Comparison of ENCODE assay signal across 16 cellular contexts in genomic region chr10:35910234-35910633, GRCh38.
DNase-seq lines count a peak whose midpoint lies in the region; ATAC-seq and TF ChIP-seq lines count a peak whose summit lies in the region.
"Had no signal": no experiment of that assay in that cellular context is flagged by ENCODE, and none has a peak within 500 bp of the region (broad histone marks: within the 10 kb centered on the region; RNA-seq: fewer than 3 reads in every experiment).

No MANE protein-coding gene starts in this region.

- H2AK5ac ChIP-seq in mesenchymal stem cell (ENCODE audit: low read length, severe bottlenecking) = no peak overlapping the region

- H2BK12ac ChIP-seq in mesenchymal stem cell (ENCODE audit: low read length in 2 of 2) = no peak overlapping the region

- no peak overlapping the region for H3K14ac ChIP-seq in mesenchymal stem cell (ENCODE audit: low read length in 2 of 2)

- no peak overlapping the region for H2AFZ ChIP-seq in mesenchymal stem cell (ENCODE audit: low read depth, low read length)

- no peak for TF ChIP-seq CTCF in BJ (IDR thresholded peaks at IDR 0.05; ENCODE audit: insufficient read depth, low read depth, low read length)
- no peak for TF ChIP-seq CTCF in right lobe of liver (IDR thresholded peaks at IDR 0.05)

- CTCF ChIA-PET in BJ (lab: Yijun Ruan, JAX) = interaction anchor here (0.6 to 1.5 kb wide), 6 partner anchors 19 to 783 kb away, joined by 3 to 5 read pairs (median 4); no protein-coding TSS in a partner anchor

- no peak overlapping the region for H3K23ac ChIP-seq in mesenchymal stem cell (ENCODE audit: low read length in 2 of 2)

- H3K4me2 ChIP-seq in mesenchymal stem cell (ENCODE audit: low read length, poor library complexity, severe bottlenecking) = no peak overlapping the region

- H4K91ac ChIP-seq in mesenchymal stem cell (ENCODE audit: low read length) = no peak overlapping the region

- H3K4ac ChIP-seq in mesenchymal stem cell (ENCODE audit: low read depth in 1 of 2, low read length in 2 of 2) = no peak overlapping the region

- H2BK5ac ChIP-seq in mesenchymal stem cell (ENCODE audit: low read depth, low read length, poor library complexity, severe bottlenecking) = no peak overlapping the region

- H2BK120ac ChIP-seq in mesenchymal stem cell (ENCODE audit: low read depth, low read length) = no peak overlapping the region

- no peak overlapping the region for H4K8ac ChIP-seq in mesenchymal stem cell (ENCODE audit: low read length)

- no peaks in the 10 kb centered on the region for H3K36me3 ChIP-seq in BJ (ENCODE audit: control insufficient read depth, insufficient read depth, low read length)
- H3K36me3 ChIP-seq in mesenchymal stem cell (ENCODE audit: control insufficient read depth in 1 of 2, insufficient read depth in 2 of 2, low read depth in 1 of 2, low read length in 2 of 2) = no peaks in the 10 kb centered on the region
- H3K36me3 ChIP-seq in right lobe of liver = no peaks in the 10 kb centered on the region
- H3K36me3 ChIP-seq: ascending aorta had no signal

- intact Hi-C loops in right cardiac atrium (cut with DNase I) = no loop called here
- intact Hi-C loops in right lobe of liver (cut with DNase I) = no loop called here

- no peaks in the 10 kb centered on the region for H3K27me3 ChIP-seq in BJ (ENCODE audit: control insufficient read depth, insufficient read depth, low read length)
- H3K27me3 ChIP-seq in mesenchymal stem cell (ENCODE audit: control insufficient read depth in 1 of 2, insufficient read depth in 1 of 2, low read length in 2 of 2) = no peaks in the 10 kb centered on the region
- H3K27me3 ChIP-seq in right cardiac atrium (ENCODE audit: control insufficient read depth, insufficient read depth) = no peaks in the 10 kb centered on the region
- H3K27me3 ChIP-seq in right lobe of liver = no peaks in the 10 kb centered on the region
- H3K27me3 ChIP-seq: ascending aorta had no signal

- no peaks in the 10 kb centered on the region for H3K79me1 ChIP-seq in mesenchymal stem cell (replicated peaks; ENCODE audit: low read length, poor library complexity, severe bottlenecking)

- TF ChIP-seq POLR2A in right lobe of liver (IDR thresholded peaks at IDR 0.05) = no peak

- ATAC-seq in right cardiac atrium = no peak
- ATAC-seq in right lobe of liver = no peak
- no peak for ATAC-seq in esophagus mucosa
- ATAC-seq: activated T-cell treated with anti-CD3 and anti-CD28 coated beads, Interleukin-2, amount 50 U/mL, for 72 hours had no signal

- H3K4me3 ChIP-seq in BJ (ENCODE audit: low read depth, low read length) (no peak overlapping the region), mesenchymal stem cell (ENCODE audit: insufficient read depth in 1 of 2, low read depth in 1 of 2, low read length in 2 of 2) (no peak overlapping the region), right cardiac atrium (ENCODE audit: low read length) (no peak overlapping the region), right lobe of liver (no peak overlapping the region)
- H3K4me3 ChIP-seq: ascending aorta had no signal

- H3K27ac ChIP-seq in mesenchymal stem cell (ENCODE audit: low read length, poor library complexity, severe bottlenecking) (no peak overlapping the region), right cardiac atrium (ENCODE audit: low read length) (no peak overlapping the region), right lobe of liver (no peak overlapping the region)
- H3K27ac ChIP-seq: ascending aorta had no signal

- DNase-seq in BJ (ENCODE audit: low read depth) (peak; percentile 50), NCI-H226 (peak; percentile 37), dermis blood vessel endothelial cell (peak; percentile 81), mesenchymal stem cell (peak; percentile 93), right cardiac atrium (no peak), right lobe of liver (no peak), COLO668 (lab: John Stamatoyannopoulos, UW; ENCODE audit: unreplicated experiment) (no peak)
- DNase-seq: activated CD4-positive, alpha-beta T cell treated with anti-CD3 and anti-CD28 coated beads, Interleukin-2, amount 10 ng/mL, durations not matched to agents 7 days and 5 days; activated T-cell treated with anti-CD3 and anti-CD28 coated beads, Interleukin-2, amount 50 U/mL, for 72 hours; C1 segment of cervical spinal cord; effector CD4-positive, alpha-beta T cell; H9; NCI-H2081 treated with DMSO at 0.1 percent for 48 hours; Right ventricle myocardium superior had no signal

- no peak overlapping the region for H2BK15ac ChIP-seq in mesenchymal stem cell (ENCODE audit: low read depth, poor library complexity, severe bottlenecking)

- POLR2A ChIA-PET in BJ (lab: Charles Lee) = no interaction called here

- H3K18ac ChIP-seq in mesenchymal stem cell (ENCODE audit: low read depth in 1 of 2, low read length in 2 of 2) = no peak overlapping the region

- H3K9ac ChIP-seq in mesenchymal stem cell (ENCODE audit: low read length) = peak overlapping the region; percentile 63

- H3K9me3 ChIP-seq in mesenchymal stem cell (ENCODE audit: control insufficient read depth, low read length) (peaks cover 3% of the 10 kb centered on the region), right cardiac atrium (ENCODE audit: control insufficient read depth, low read length) (no peaks in the 10 kb centered on the region), right lobe of liver (no peaks in the 10 kb centered on the region)
- H3K9me3 ChIP-seq: ascending aorta had no signal

- H3K4me1 ChIP-seq in mesenchymal stem cell (ENCODE audit: control insufficient read depth, insufficient read depth, low read depth, low read length) (peaks cover 4% of the 10 kb centered on the region), right cardiac atrium (ENCODE audit: control insufficient read depth, insufficient read depth, low read length) (no peaks in the 10 kb centered on the region), right lobe of liver (no peaks in the 10 kb centered on the region)

- WGBS in mesenchymal stem cell = 0% methylated on average over 1 of the region's 3 CpGs
- WGBS in right cardiac atrium = 61% methylated on average over 3 of the region's 3 CpGs
- 30% methylated on average over 3 of the region's 3 CpGs for WGBS in right lobe of liver (ENCODE audit: insufficient coverage, low coverage, low lambda C conversion rate, missing lambda C conversion rate)

Comparison
In these comparisons a context has a peak if more than half of its experiments do, and no peak if none do; other contexts are left out.
1. DNase-seq: peak in BJ (single experiment), NCI-H226 (single experiment), dermis blood vessel endothelial cell (single experiment) and mesenchymal stem cell (single experiment); none in right cardiac atrium (0 of 3), right lobe of liver (0 of 3) and COLO668 (single experiment).